ENCODE assay signal across 2 cellular contexts in genomic region chr9:1198085-1198484, GRCh38.
TF ChIP-seq lines count a peak whose summit lies in the region.

No MANE protein-coding gene starts in this region.

TF ChIP-seq in IMR-90, 13 proteins besides CTCF, POLR2A, EP300 and RAD21:
- TF ChIP-seq RFX5 (IDR thresholded peaks at IDR 0.05; ENCODE audit: low read depth, low read length) (no peak), RCOR1 (IDR thresholded peaks at IDR 0.05; ENCODE audit: insufficient replicate concordance, low read length) (no peak), ELK1 (IDR thresholded peaks at IDR 0.05; ENCODE audit: borderline replicate concordance, low read depth, low read length) (no peak)

TF ChIP-seq in GM23338, 12 proteins besides CTCF, POLR2A, EP300 and RAD21:
- TF ChIP-seq STAT1 (IDR thresholded peaks at IDR 0.05; ENCODE audit: unreplicated experiment) = no peak
